ENCODE assay signal across 23 cellular contexts in genomic region chr5:179194201-179194910, GRCh38.
"Had no signal": no experiment of that assay in that cellular context is flagged by ENCODE, and none has a peak within 500 bp of the region (broad histone marks: within the 10 kb centered on the region; RNA-seq: fewer than 3 reads in every experiment).

No MANE protein-coding gene starts in this region.

- H3K36me3 ChIP-seq: right lobe of liver, thoracic aorta, vagina had no signal

- H3K9me3 ChIP-seq: right lobe of liver, SK-N-SH, thoracic aorta, vagina had no signal

- H3K4me3 ChIP-seq: right lobe of liver, skin epidermis, thoracic aorta, vagina had no signal

- H3K4me1 ChIP-seq: right lobe of liver had no signal

- ATAC-seq: activated CD4-positive, CD25-positive, alpha-beta regulatory T cell treated with anti-CD3 and anti-CD28 coated beads, Interleukin-2, amount 50 U/mL, for 24 hours; right lobe of liver; stimulated activated effector memory CD8-positive, alpha-beta T cell treated with anti-CD3 and anti-CD28 coated beads, Interleukin-12 subunit alpha, Interleukin-12 subunit beta, amount 100 ng/mL, for 72 hours had no signal

- DNase-seq: activated CD4-positive, alpha-beta T cell treated with anti-CD3 and anti-CD28 coated beads for 48 hours; activated CD4-positive, alpha-beta T cell treated with anti-CD3 and anti-CD28 coated beads, Interleukin-2, amount 50 U/mL, for 48 hours; activated CD8-positive, alpha-beta memory T cell treated with anti-CD3 and anti-CD28 coated beads, Interleukin-2, amount 50 U/mL, for 48 hours; activated gamma-delta T cell treated with Interleukin-2 at 50 U/mL for 16 hours; activated T-cell treated with anti-CD3 and anti-CD28 coated beads, Interleukin-2, amount 50 U/mL, for 24 hours; cortex of kidney; head of caudate nucleus; hippocampal formation; mammary epithelial cell; naive B cell; occipital lobe; SK-N-SH; stimulated activated CD4-positive, alpha-beta T cell treated with anti-CD3 and anti-CD28 coated beads, Interleukin-4, amount 100 ng/mL, for 24 hours; SW 1271; T-helper 9 cell; trophoblast cell had no signal

- H3K27ac ChIP-seq: right lobe of liver, skin epidermis, thoracic aorta, VCaP had no signal

- H3K27me3 ChIP-seq: right lobe of liver, vagina had no signal
